ENCODE assay signal across 1 cellular context in genomic region chr15:38605744-38606143, GRCh38.
TF ChIP-seq lines count a peak whose summit lies in the region.

No MANE protein-coding gene starts in this region.

TF ChIP-seq in H1, 55 proteins besides CTCF, POLR2A, EP300 and RAD21:
- no peak for TF ChIP-seq FOSL1 (IDR thresholded peaks at IDR 0.05; ENCODE audit: insufficient read depth, low read depth, low read length)
